8 cellular contexts compared by ENCODE assay signal in genomic region chr9:92138157-92138959, GRCh38. TPM values are rescaled to one million over a fixed set of nuclear protein-coding genes. Genes with fewer than 3 reads are reported as not detected.
DNase-seq lines count a peak whose midpoint lies in the region; ATAC-seq and TF ChIP-seq lines count a peak whose summit lies in the region.

No MANE protein-coding gene starts in this region.

- H3K36me3 ChIP-seq in colonic mucosa: no peaks in the 10 kb centered on the region
- no peaks in the 10 kb centered on the region for H3K36me3 ChIP-seq in lung (ENCODE audit: control insufficient read depth in 2 of 2, insufficient read depth in 2 of 2, low read length in 2 of 2)

- no peak for TF ChIP-seq POLR2A in GM18505 (IDR thresholded peaks at IDR 0.05; ENCODE audit: borderline replicate concordance, extremely low read depth, insufficient read depth, insufficient read length)

- DNase-seq in SIG-M5 treated with dmso at 0.1 percent for 504 hours (lab: John Stamatoyannopoulos, UW; ENCODE audit: unreplicated experiment) (peak; percentile 41), SIG-M5 (lab: John Stamatoyannopoulos, UW) (no peak), NCI-H1694 treated with DMSO at 0.1 percent for 48 hours (lab: John Stamatoyannopoulos, UW) (peak; percentile 11), colonic mucosa (peak; percentile 55), lung (ENCODE audit: low spot score) (peak; percentile 69)
- peak; percentile 72 for DNase-seq in activated CD4-positive, alpha-beta T cell treated with anti-CD3 and anti-CD28 coated beads, Interleukin-2, amount 50 U/mL, for 1 hour
- DNase-seq in stimulated activated CD8-positive, alpha-beta memory T cell treated with anti-CD3 and anti-CD28 coated beads, Interleukin-15, amount 100 ng/mL, for 1 hour (ENCODE audit: low read depth): peak; percentile 48

- H3K4me1 ChIP-seq in colonic mucosa: peaks cover 5% of the 10 kb centered on the region
- no peaks in the 10 kb centered on the region for H3K4me1 ChIP-seq in lung (ENCODE audit: control insufficient read depth in 2 of 2, insufficient read depth in 2 of 2, low read length in 2 of 2)

- 40 to 46% methylated on average over 22 of the region's 22 CpGs for WGBS in lung, 2 donors

- intact Hi-C loops in colonic mucosa (cut with DNase I): loop anchor here (10.0 kb wide), 2 partner anchors 106 to 496 kb away; no protein-coding TSS in a partner anchor

- H3K9me3 ChIP-seq in colonic mucosa (no peaks in the 10 kb centered on the region), lung (ENCODE audit: control insufficient read depth in 2 of 2, insufficient read depth in 1 of 2, low read length in 1 of 2) (no peaks in the 10 kb centered on the region)

- H3K27ac ChIP-seq in colonic mucosa (no peak overlapping the region), lung (ENCODE audit: low read depth in 1 of 2, low read length in 1 of 2) (no peak overlapping the region)

- TF ChIP-seq CTCF in colonic mucosa (IDR thresholded peaks at IDR 0.05): peak; percentile 85
- TF ChIP-seq CTCF in lung (IDR thresholded peaks at IDR 0.05; ENCODE audit: control extremely low read depth, extremely low read depth): peak; percentile 32

- H3K4me3 ChIP-seq in colonic mucosa (no peak overlapping the region), lung (no peak overlapping the region)

- no peak for ATAC-seq in lung (ENCODE audit: insufficient read depth, low FRiP score)
- no peak for ATAC-seq in GM18505 (IDR thresholded peaks at IDR 0.05; ENCODE audit: unreplicated experiment)

- H3K27me3 ChIP-seq in colonic mucosa: peaks cover 12% of the 10 kb centered on the region
- no peaks in the 10 kb centered on the region for H3K27me3 ChIP-seq in lung (ENCODE audit: control insufficient read depth, insufficient read depth)

- H3K9ac ChIP-seq in colonic mucosa (ENCODE audit: low read depth in 2 of 2, low read length in 2 of 2): no peak overlapping the region

RNA-seq across cellular contexts. Expression of gene SPTLC1, which starts 23.1 kb away (rescaled TPM):
- total RNA-seq in colonic mucosa: 10 to 100 TPM; 77.2 to 83.8 TPM
- total RNA-seq in lung: 100 to 1,000 TPM in 1 of 2 donors, 10 to 100 TPM in 1; 64.7 to 137 TPM
- polyA plus RNA-seq in lung: 10 to 100 TPM; 20.8 to 52.4 TPM
